Comparison of ENCODE assay signal across 9 cellular contexts in genomic region chr2:113219889-113220641, GRCh38. TPM values are rescaled to one million over a fixed set of nuclear protein-coding genes. Genes with fewer than 3 reads are reported as not detected.
A peak's percentile ranks its signal among the peaks of the same experiment; 100 is the strongest.
DNase-seq lines count a peak whose midpoint lies in the region; ATAC-seq, FAIRE-seq and TF ChIP-seq lines count a peak whose summit lies in the region.
"Had no signal": no experiment of that assay in that cellular context is flagged by ENCODE, and none has a peak within 500 bp of the region (broad histone marks: within the 10 kb centered on the region; RNA-seq: fewer than 3 reads in every experiment).

No MANE protein-coding gene starts in this region.

- no peak overlapping the region for H3K4me2 ChIP-seq in PC-3 (ENCODE audit: low read length)
- H3K4me2 ChIP-seq in fibroblast of lung (ENCODE audit: extremely low read depth, insufficient read depth, low read length), result no peak overlapping the region

- TF ChIP-seq CTCF in PC-3 (conservative IDR thresholded peaks at IDR 0.05; ENCODE audit: low read depth, low read length) (no peak), fibroblast of lung (conservative IDR thresholded peaks at IDR 0.05 in 1 of 2, IDR thresholded peaks at IDR 0.05 in 1 of 2; ENCODE audit: low read depth in 1 of 2, low read length in 2 of 2) (no peak), pancreas (IDR thresholded peaks at IDR 0.05) (no peak)

- H3K9me2 ChIP-seq in PC-3 (replicated peaks; ENCODE audit: low read length), result peaks cover 3% of the 10 kb centered on the region; the same call in 1 of the 2 replicates

- intact Hi-C loops in PC-3 (cut with micrococcal nuclease), result no loop called here
- intact Hi-C loops in pancreas (cut with DNase I), result no loop called here

- H3K9me3 ChIP-seq in PC-3 (ENCODE audit: low read length) (no peaks in the 10 kb centered on the region), fibroblast of lung (ENCODE audit: control insufficient read depth, insufficient read depth, low read depth, low read length) (no peaks in the 10 kb centered on the region), pancreas (no peaks in the 10 kb centered on the region)

- FAIRE-seq in pancreas (lab: Jason Lieb, UNC), result no peak

- H3K36me3 ChIP-seq in PC-3 (ENCODE audit: low read depth, low read length), result no peaks in the 10 kb centered on the region
- no peaks in the 10 kb centered on the region for H3K36me3 ChIP-seq in fibroblast of lung (ENCODE audit: control insufficient read depth, insufficient read depth, low read length)
- no peaks in the 10 kb centered on the region for H3K36me3 ChIP-seq in pancreas

- peak; percentile 37 for DNase-seq in HCEC 1CT
- DNase-seq in PC-3, result peak; percentile 33
- DNase-seq in fibroblast of lung (ENCODE audit: low read depth in 2 of 2), result peak; percentile 70 to 71
- peak in 5 of 6 donors; percentile 54 to 83 (median 63) for DNase-seq in pancreas
- DNase-seq in NCI-H1105 treated with DMSO at 0.1 percent for 48 hours (lab: John Stamatoyannopoulos, UW), result no peak
- no peak for DNase-seq in midbrain (lab: John Stamatoyannopoulos, UW)
- DNase-seq: stimulated activated CD4-positive, alpha-beta T cell treated with anti-CD3 and anti-CD28 coated beads, Interleukin-2, amount 100 ng/mL, for 24 hours had no signal

- no peak overlapping the region for H3K9ac ChIP-seq in PC-3 (ENCODE audit: low read length)
- no peak overlapping the region for H3K9ac ChIP-seq in fibroblast of lung (ENCODE audit: insufficient read depth, low read length)

- H4K20me1 ChIP-seq in PC-3 (ENCODE audit: low read length) (no peaks in the 10 kb centered on the region), fibroblast of lung (ENCODE audit: control insufficient read depth, extremely low read depth, insufficient read depth, low read length) (no peaks in the 10 kb centered on the region)

- BruUV-seq in PC-3 (replicated peaks; lab: Mats Ljungman, UMichigan), result no TSS peak

- H3K27ac ChIP-seq in PC-3 (ENCODE audit: low read length), result no peak overlapping the region
- H3K27ac ChIP-seq in fibroblast of lung (ENCODE audit: insufficient read depth, low read length), result no peak overlapping the region
- H3K27ac ChIP-seq in pancreas, result peak overlapping the region in 2 of 4 donors; percentile 85 to 87

- WGBS in pancreas, 2 donors, result 65 to 86% methylated on average over 6 of the region's 6 CpGs

- H3F3A ChIP-seq in PC-3 (ENCODE audit: low read length, unreplicated experiment), result no peaks in the 10 kb centered on the region

- CTCF ChIA-PET in PC-3 (lab: Charles Lee), result no interaction called here

- H3K27me3 ChIP-seq in PC-3 (ENCODE audit: low read length) (no peaks in the 10 kb centered on the region), fibroblast of lung (ENCODE audit: control insufficient read depth, insufficient read depth, low read length) (peaks cover 2% of the 10 kb centered on the region), pancreas (no peaks in the 10 kb centered on the region)

- H3K79me2 ChIP-seq in PC-3 (ENCODE audit: low read length) (no peaks in the 10 kb centered on the region), fibroblast of lung (ENCODE audit: control insufficient read depth, insufficient read depth, low read length) (no peaks in the 10 kb centered on the region)

- H3K4me3 ChIP-seq in PC-3 (ENCODE audit: low read length), result no peak overlapping the region
- no peak overlapping the region for H3K4me3 ChIP-seq in fibroblast of lung (replicated peaks in 1 of 4; ENCODE audit: control extremely low read depth in 1 of 4, insufficient read depth in 1 of 4, low read depth in 3 of 4, low read length in 4 of 4)
- no peak overlapping the region for H3K4me3 ChIP-seq in pancreas

- H3K4me1 ChIP-seq in PC-3 (ENCODE audit: insufficient read depth, low read length) (no peaks in the 10 kb centered on the region), fibroblast of lung (ENCODE audit: control insufficient read depth, extremely low read depth, insufficient read depth, low read length) (peaks cover 12% of the 10 kb centered on the region), pancreas (peaks cover 0 to 21% (median 9%) of the 10 kb centered on the region in 3 donors)

- peak; percentile 56 for ATAC-seq in PC-3
- ATAC-seq in pancreas, result peak in 3 of 4 donors; percentile 52 to 70 (median 66)
- no peak for ATAC-seq in GM21825 (IDR thresholded peaks at IDR 0.05; ENCODE audit: unreplicated experiment)
- ATAC-seq in HG03097 (IDR thresholded peaks at IDR 0.05; ENCODE audit: low FRiP score, unreplicated experiment), result no peak

- H2AFZ ChIP-seq in PC-3 (ENCODE audit: low read length) (no peak overlapping the region), fibroblast of lung (ENCODE audit: low read length) (no peak overlapping the region)

- POLR2A ChIA-PET in PC-3 (lab: Charles Lee; ENCODE audit: unreplicated experiment), result interaction anchor here (0.7 kb wide), 1 partner anchor 397 kb away, joined by 5 read pairs; no protein-coding TSS in a partner anchor

RNA-seq across cellular contexts. Expression of gene PSD4, which starts 46.3 kb away (rescaled TPM):
- total RNA-seq in PC-3 (2014; rRNA removed), result 46.6 and 60.3 TPM in 2 replicates
- 2.6 and 6.1 TPM in 2 replicates for total RNA-seq in fibroblast of lung
- 1.0 and 1.4 TPM in 2 replicates for polyA plus RNA-seq in fibroblast of lung
- polyA plus RNA-seq in fibroblast of lung (2012), result 1.9 and 2.6 TPM in 2 replicates
- 3.3 and 3.7 TPM in 2 replicates for polyA minus RNA-seq in fibroblast of lung (ENCODE audit: low replicate concordance)
- total RNA-seq in pancreas, result 10 to 100 TPM; 15.9 to 37.6 (median 23.4) TPM
- polyA plus RNA-seq in pancreas, result 10 to 100 TPM; 28.2 to 31.4 TPM

RNA-seq across cellular contexts. Expression of gene PAX8, which starts 58.7 kb away (rescaled TPM):
- 2.6 and 3.4 TPM in 2 replicates for total RNA-seq in PC-3 (2014; rRNA removed)
- total RNA-seq in fibroblast of lung, result 0.50 and 0.51 TPM in 2 replicates
- 0.26 and 0.28 TPM in 2 replicates for polyA plus RNA-seq in fibroblast of lung
- polyA plus RNA-seq in fibroblast of lung (2012), result 0.63 and 1.9 TPM in 2 replicates
- 0.52 and 2.3 TPM in 2 replicates for polyA minus RNA-seq in fibroblast of lung (ENCODE audit: low replicate concordance)
- under 1 TPM in 4 of 6 donors, not detected in 2; 0.28 to 1.00 (median 0.55) TPM for total RNA-seq in pancreas
- polyA plus RNA-seq in pancreas, result 1 to 10 TPM in 1 of 2 donors, under 1 TPM in 1; 0.23 to 1.1 TPM

Comparison
In these comparisons a context has a peak if more than half of its experiments do, and no peak if none do; other contexts are left out.
1. DNase-seq: peak in HCEC 1CT (single experiment), PC-3 (single experiment), fibroblast of lung (2 of 2) and pancreas (5 of 6); none in NCI-H1105 treated with DMSO at 0.1 percent for 48 hours (single experiment) and midbrain (single experiment).
2. ATAC-seq: peak in PC-3 (single experiment) and pancreas (3 of 4); none in GM21825 (single experiment) and HG03097 (single experiment).